1 cellular context compared by ENCODE assay signal in genomic region chr7:1291040-1291689, GRCh38.
TF ChIP-seq lines count a peak whose summit lies in the region.

No MANE protein-coding gene starts in this region.

TF ChIP-seq in GM23338, 12 proteins besides CTCF, POLR2A, EP300 and RAD21 (continued from another document):
- TF ChIP-seq REST (IDR thresholded peaks at IDR 0.05; ENCODE audit: unreplicated experiment) (no peak), EZH2 (IDR thresholded peaks at IDR 0.05; ENCODE audit: low read depth, unreplicated experiment) (no peak), EZH2phosphoT487 (IDR thresholded peaks at IDR 0.05; ENCODE audit: unreplicated experiment) (no peak), JUNB (IDR thresholded peaks at IDR 0.05; ENCODE audit: unreplicated experiment) (no peak), NANOG (IDR thresholded peaks at IDR 0.05; ENCODE audit: borderline replicate concordance) (no peak), STAT1 (IDR thresholded peaks at IDR 0.05; ENCODE audit: unreplicated experiment) (no peak), POLR2AphosphoS5 (IDR thresholded peaks at IDR 0.05; ENCODE audit: low read depth) (no peak), CREB1 (CRISPR knock-in tag; IDR thresholded peaks at IDR 0.05; ENCODE audit: low read depth) (no peak)
TF ChIP-seq in GM23338: peak in this region for 0.
